1 cellular context compared by ENCODE assay signal in genomic region chr2:231604685-231605606, GRCh38.
TF ChIP-seq lines count a peak whose summit lies in the region.

No MANE protein-coding gene starts in this region.

TF ChIP-seq in HepG2, 621 proteins besides CTCF, POLR2A, EP300 and RAD21 (continued from another document):
- TF ChIP-seq GRHL1 (CRISPR knock-in tag; conservative IDR thresholded peaks at IDR 0.05) (no peak), ZBTB42 (CRISPR knock-in tag; IDR thresholded peaks at IDR 0.05) (no peak), ZNF326 (CRISPR knock-in tag; IDR thresholded peaks at IDR 0.05; ENCODE audit: borderline replicate concordance) (no peak), ZBTB46 (CRISPR knock-in tag; IDR thresholded peaks at IDR 0.05; ENCODE audit: borderline replicate concordance) (peak; percentile 18; the same call in 1 of the 2 replicates), KAT2B (IDR thresholded peaks at IDR 0.05; ENCODE audit: borderline replicate concordance, low read depth, low read length) (no peak), KLF13 (CRISPR knock-in tag; IDR thresholded peaks at IDR 0.05) (no peak), TFAP4 (IDR thresholded peaks at IDR 0.05; ENCODE audit: borderline replicate concordance, low read depth) (peak; percentile 66; the same call in 1 of the 2 replicates), MAFK (conservative IDR thresholded peaks at IDR 0.05 in 1 of 2, IDR thresholded peaks at IDR 0.05 in 1 of 2; ENCODE audit: low read length in 2 of 2) (no peak), ARID4A (CRISPR knock-in tag; IDR thresholded peaks at IDR 0.05; ENCODE audit: borderline replicate concordance) (peak; percentile 69; the same call in 1 of the 2 replicates), ZIK1 (CRISPR knock-in tag; IDR thresholded peaks at IDR 0.05; ENCODE audit: borderline replicate concordance, low read depth) (no peak), SALL2 (CRISPR knock-in tag; IDR thresholded peaks at IDR 0.05) (0 out of 2 replicates have a peak, but pooled peaks have one; percentile 67), PATZ1 (CRISPR knock-in tag; IDR thresholded peaks at IDR 0.05) (peak; percentile 17; the same call in 1 of the 2 replicates), NFKBIZ (CRISPR knock-in tag; IDR thresholded peaks at IDR 0.05) (no peak), ZNF280B (CRISPR knock-in tag; IDR thresholded peaks at IDR 0.05; ENCODE audit: borderline replicate concordance) (peak; percentile 8; the same call in 1 of the 2 replicates), FOSL2 (CRISPR knock-in tag; IDR thresholded peaks at IDR 0.05) (peak; percentile 29; the same call in 1 of the 2 replicates), ZNF264 (CRISPR knock-in tag; IDR thresholded peaks at IDR 0.05) (no peak), REST (IDR thresholded peaks at IDR 0.05; ENCODE audit: borderline replicate concordance in 1 of 2, low read depth in 1 of 2, low read length in 2 of 2) (no peak), MXD4 (CRISPR knock-in tag; IDR thresholded peaks at IDR 0.05) (no peak)
